1 cellular context compared by ENCODE assay signal in the genomic region with DNA sequence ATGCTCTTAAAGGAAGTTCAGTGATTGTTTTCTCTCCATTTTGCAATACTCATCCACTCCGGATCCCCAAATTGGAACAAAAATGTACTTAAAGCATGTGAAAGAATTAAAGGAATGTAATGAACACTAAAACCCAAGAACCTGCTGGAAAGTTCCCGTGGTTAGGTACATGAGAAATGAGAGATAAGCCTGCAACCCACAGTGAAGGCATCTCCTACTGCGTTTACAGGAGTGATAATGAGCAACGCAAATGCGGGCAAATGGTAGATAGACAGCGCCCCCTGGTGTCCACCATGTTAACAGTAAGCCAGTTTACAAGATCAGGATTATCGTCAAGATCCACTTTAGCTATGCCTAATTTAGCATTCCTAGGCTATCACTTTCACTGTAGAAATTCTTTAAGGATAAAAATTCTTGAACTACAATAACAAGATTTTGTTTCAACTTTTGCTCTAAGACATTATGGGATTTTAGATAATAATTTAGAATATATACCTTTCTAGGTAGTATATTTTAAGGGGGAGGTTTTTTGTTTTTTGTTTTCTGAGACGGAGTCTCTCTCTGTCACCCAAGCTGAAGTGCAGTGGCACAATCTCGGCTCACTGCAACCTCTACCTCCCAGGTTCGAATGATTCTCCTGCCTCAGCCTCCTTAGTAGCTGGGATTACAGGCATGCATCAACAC.
TF ChIP-seq lines count a peak whose summit lies in the region.

No MANE protein-coding gene starts in this region.

TF ChIP-seq in K562, 482 proteins besides CTCF, POLR2A, EP300 and RAD21 (continues in another document):
- TF ChIP-seq, protein P1, sequence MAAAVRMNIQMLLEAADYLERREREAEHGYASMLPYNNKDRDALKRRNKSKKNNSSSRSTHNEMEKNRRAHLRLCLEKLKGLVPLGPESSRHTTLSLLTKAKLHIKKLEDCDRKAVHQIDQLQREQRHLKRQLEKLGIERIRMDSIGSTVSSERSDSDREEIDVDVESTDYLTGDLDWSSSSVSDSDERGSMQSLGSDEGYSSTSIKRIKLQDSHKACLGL (CRISPR knock-in tag; IDR thresholded peaks at IDR 0.05; ENCODE audit: borderline replicate concordance, poor library complexity, severe bottlenecking), result no peak
- TF ChIP-seq ZNF165 (CRISPR knock-in tag; IDR thresholded peaks at IDR 0.05; ENCODE audit: borderline replicate concordance), result no peak
- TF ChIP-seq TEAD2 (tag; IDR thresholded peaks at IDR 0.05), result no peak
- TF ChIP-seq, protein P2, sequence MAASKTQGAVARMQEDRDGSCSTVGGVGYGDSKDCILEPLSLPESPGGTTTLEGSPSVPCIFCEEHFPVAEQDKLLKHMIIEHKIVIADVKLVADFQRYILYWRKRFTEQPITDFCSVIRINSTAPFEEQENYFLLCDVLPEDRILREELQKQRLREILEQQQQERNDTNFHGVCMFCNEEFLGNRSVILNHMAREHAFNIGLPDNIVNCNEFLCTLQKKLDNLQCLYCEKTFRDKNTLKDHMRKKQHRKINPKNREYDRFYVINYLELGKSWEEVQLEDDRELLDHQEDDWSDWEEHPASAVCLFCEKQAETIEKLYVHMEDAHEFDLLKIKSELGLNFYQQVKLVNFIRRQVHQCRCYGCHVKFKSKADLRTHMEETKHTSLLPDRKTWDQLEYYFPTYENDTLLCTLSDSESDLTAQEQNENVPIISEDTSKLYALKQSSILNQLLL (CRISPR knock-in tag; IDR thresholded peaks at IDR 0.05; ENCODE audit: borderline replicate concordance), result no peak
- TF ChIP-seq TSC22D4 (tag; IDR thresholded peaks at IDR 0.05), result no peak
- TF ChIP-seq, protein P3, sequence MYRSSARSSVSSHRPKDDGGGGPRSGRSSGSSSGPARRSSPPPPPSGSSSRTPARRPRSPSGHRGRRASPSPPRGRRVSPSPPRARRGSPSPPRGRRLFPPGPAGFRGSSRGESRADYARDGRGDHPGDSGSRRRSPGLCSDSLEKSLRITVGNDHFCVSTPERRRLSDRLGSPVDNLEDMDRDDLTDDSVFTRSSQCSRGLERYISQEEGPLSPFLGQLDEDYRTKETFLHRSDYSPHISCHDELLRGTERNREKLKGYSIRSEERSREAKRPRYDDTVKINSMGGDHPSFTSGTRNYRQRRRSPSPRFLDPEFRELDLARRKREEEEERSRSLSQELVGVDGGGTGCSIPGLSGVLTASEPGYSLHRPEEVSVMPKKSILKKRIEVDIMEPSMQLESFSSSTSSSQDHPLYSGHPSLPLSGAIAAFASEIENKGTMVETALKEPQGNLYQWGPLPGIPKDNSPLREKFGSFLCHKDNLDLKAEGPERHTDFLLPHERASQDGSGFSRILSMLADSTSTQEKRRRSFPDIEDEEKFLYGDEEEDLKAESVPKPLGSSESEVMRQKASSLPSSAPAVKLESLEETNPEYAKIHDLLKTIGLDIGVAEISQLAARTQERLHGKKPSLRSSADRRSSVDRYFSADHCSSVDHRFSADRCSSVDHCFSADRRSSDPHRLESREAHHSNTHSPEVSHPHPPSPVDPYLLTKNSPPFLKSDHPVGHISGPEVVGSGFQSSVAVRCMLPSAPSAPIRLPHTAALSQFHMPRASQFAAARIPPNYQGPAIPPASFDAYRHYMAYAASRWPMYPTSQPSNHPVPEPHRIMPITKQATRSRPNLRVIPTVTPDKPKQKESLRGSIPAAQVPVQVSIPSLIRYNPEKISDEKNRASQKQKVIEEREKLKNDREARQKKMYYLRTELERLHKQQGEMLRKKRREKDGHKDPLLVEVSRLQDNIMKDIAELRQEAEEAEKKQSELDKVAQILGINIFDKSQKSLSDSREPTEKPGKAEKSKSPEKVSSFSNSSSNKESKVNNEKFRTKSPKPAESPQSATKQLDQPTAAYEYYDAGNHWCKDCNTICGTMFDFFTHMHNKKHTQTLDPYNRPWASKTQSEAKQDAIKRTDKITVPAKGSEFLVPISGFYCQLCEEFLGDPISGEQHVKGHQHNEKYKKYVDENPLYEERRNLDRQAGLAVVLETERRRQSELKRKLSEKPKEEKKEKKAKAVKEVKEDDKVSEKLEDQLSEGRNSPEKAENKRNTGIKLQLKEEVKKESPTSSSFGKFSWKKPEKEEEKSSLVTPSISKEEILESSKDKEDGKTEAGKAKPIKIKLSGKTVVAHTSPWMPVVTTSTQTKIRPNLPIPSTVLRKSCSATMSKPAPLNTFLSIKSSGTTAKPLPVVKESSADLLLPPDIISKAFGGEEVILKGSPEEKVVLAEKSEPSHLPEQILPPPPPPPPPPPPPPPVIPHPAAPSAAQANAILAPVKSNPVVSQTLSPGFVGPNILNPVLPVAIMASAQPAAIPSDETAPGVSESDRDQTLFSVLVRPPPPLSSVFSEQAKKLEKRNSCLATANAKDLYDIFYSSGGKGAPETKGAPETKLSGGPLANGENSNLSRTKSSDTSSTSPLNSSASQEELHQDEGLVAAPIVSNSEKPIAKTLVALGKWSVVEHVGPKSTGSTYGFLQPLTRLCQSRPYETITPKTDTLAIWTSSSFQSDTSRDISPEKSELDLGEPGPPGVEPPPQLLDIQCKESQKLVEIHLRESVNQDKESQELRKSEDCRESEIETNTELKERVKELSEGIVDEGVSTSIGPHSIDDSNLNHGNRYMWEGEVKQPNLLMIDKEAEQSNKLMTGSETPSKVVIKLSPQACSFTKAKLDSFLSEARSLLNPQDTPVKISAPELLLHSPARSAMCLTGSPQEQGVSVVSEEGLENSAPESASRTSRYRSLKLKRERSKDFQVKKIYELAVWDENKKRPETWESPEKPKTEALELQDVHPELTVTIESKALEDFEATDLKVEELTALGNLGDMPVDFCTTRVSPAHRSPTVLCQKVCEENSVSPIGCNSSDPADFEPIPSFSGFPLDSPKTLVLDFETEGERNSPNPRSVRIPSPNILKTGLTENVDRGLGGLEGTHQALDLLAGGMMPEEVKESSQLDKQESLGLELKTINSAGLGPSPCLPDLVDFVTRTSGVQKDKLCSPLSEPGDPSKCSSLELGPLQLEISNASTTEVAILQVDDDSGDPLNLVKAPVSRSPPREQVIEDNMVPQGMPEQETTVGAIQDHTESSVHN (IDR thresholded peaks at IDR 0.05; ENCODE audit: borderline replicate concordance in 1 of 2, low read depth in 1 of 2), result no peak
- TF ChIP-seq MYC (IDR thresholded peaks at IDR 0.05; ENCODE audit: low read depth, low read length), result no peak
- TF ChIP-seq MYC (CRISPR knock-in tag; IDR thresholded peaks at IDR 0.05; ENCODE audit: borderline replicate concordance, low read depth), result no peak
- TF ChIP-seq ZNF583 (CRISPR knock-in tag; IDR thresholded peaks at IDR 0.05), result no peak
- TF ChIP-seq ZNF79 (CRISPR knock-in tag; IDR thresholded peaks at IDR 0.05; ENCODE audit: low read depth), result no peak
- TF ChIP-seq KDM5B (IDR thresholded peaks at IDR 0.05; ENCODE audit: insufficient replicate concordance, low read depth, low read length), result no peak
- TF ChIP-seq, protein P4, sequence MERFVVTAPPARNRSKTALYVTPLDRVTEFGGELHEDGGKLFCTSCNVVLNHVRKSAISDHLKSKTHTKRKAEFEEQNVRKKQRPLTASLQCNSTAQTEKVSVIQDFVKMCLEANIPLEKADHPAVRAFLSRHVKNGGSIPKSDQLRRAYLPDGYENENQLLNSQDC (CRISPR knock-in tag; IDR thresholded peaks at IDR 0.05), result no peak
- TF ChIP-seq NR3C1 (CRISPR knock-in tag; IDR thresholded peaks at IDR 0.05), result no peak
- no peak for TF ChIP-seq ZNF212 (CRISPR knock-in tag; IDR thresholded peaks at IDR 0.05)
- TF ChIP-seq MEF2A (IDR thresholded peaks at IDR 0.05; ENCODE audit: control insufficient read depth, low read depth, low read length), result no peak
- TF ChIP-seq BACH1 (tag; IDR thresholded peaks at IDR 0.05), result no peak
- TF ChIP-seq, protein P5, sequence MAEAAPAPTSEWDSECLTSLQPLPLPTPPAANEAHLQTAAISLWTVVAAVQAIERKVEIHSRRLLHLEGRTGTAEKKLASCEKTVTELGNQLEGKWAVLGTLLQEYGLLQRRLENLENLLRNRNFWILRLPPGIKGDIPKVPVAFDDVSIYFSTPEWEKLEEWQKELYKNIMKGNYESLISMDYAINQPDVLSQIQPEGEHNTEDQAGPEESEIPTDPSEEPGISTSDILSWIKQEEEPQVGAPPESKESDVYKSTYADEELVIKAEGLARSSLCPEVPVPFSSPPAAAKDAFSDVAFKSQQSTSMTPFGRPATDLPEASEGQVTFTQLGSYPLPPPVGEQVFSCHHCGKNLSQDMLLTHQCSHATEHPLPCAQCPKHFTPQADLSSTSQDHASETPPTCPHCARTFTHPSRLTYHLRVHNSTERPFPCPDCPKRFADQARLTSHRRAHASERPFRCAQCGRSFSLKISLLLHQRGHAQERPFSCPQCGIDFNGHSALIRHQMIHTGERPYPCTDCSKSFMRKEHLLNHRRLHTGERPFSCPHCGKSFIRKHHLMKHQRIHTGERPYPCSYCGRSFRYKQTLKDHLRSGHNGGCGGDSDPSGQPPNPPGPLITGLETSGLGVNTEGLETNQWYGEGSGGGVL (CRISPR knock-in tag; IDR thresholded peaks at IDR 0.05), result no peak
- no peak for TF ChIP-seq ZC3H11A (IDR thresholded peaks at IDR 0.05; ENCODE audit: low read depth, low read length)
- no peak for TF ChIP-seq ZNF124 (CRISPR knock-in tag; IDR thresholded peaks at IDR 0.05)
- no peak for TF ChIP-seq GABPB2 (CRISPR knock-in tag; conservative IDR thresholded peaks at IDR 0.05)
- TF ChIP-seq, protein P6, sequence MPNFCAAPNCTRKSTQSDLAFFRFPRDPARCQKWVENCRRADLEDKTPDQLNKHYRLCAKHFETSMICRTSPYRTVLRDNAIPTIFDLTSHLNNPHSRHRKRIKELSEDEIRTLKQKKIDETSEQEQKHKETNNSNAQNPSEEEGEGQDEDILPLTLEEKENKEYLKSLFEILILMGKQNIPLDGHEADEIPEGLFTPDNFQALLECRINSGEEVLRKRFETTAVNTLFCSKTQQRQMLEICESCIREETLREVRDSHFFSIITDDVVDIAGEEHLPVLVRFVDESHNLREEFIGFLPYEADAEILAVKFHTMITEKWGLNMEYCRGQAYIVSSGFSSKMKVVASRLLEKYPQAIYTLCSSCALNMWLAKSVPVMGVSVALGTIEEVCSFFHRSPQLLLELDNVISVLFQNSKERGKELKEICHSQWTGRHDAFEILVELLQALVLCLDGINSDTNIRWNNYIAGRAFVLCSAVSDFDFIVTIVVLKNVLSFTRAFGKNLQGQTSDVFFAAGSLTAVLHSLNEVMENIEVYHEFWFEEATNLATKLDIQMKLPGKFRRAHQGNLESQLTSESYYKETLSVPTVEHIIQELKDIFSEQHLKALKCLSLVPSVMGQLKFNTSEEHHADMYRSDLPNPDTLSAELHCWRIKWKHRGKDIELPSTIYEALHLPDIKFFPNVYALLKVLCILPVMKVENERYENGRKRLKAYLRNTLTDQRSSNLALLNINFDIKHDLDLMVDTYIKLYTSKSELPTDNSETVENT (CRISPR knock-in tag; IDR thresholded peaks at IDR 0.05), result no peak
- no peak for TF ChIP-seq NELFE (IDR thresholded peaks at IDR 0.05; ENCODE audit: insufficient read depth, insufficient read length)
- TF ChIP-seq, protein P7, sequence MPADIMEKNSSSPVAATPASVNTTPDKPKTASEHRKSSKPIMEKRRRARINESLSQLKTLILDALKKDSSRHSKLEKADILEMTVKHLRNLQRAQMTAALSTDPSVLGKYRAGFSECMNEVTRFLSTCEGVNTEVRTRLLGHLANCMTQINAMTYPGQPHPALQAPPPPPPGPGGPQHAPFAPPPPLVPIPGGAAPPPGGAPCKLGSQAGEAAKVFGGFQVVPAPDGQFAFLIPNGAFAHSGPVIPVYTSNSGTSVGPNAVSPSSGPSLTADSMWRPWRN (IDR thresholded peaks at IDR 0.05; ENCODE audit: low read depth), result no peak
- TF ChIP-seq ETV1 (tag; conservative IDR thresholded peaks at IDR 0.05; ENCODE audit: low read depth), result no peak
- no peak for TF ChIP-seq ZFP30 (CRISPR knock-in tag; IDR thresholded peaks at IDR 0.05; ENCODE audit: borderline replicate concordance)
- no peak for TF ChIP-seq TRIM24 (IDR thresholded peaks at IDR 0.05)
- no peak for TF ChIP-seq RAD51 (IDR thresholded peaks at IDR 0.05; ENCODE audit: borderline replicate concordance, low read depth)
- TF ChIP-seq, protein P8, sequence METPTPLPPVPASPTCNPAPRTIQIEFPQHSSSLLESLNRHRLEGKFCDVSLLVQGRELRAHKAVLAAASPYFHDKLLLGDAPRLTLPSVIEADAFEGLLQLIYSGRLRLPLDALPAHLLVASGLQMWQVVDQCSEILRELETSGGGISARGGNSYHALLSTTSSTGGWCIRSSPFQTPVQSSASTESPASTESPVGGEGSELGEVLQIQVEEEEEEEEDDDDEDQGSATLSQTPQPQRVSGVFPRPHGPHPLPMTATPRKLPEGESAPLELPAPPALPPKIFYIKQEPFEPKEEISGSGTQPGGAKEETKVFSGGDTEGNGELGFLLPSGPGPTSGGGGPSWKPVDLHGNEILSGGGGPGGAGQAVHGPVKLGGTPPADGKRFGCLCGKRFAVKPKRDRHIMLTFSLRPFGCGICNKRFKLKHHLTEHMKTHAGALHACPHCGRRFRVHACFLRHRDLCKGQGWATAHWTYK (CRISPR knock-in tag; IDR thresholded peaks at IDR 0.05), result no peak
- TF ChIP-seq CREB1 (IDR thresholded peaks at IDR 0.05), result no peak
- no peak for TF ChIP-seq CREB1 (CRISPR knock-in tag; IDR thresholded peaks at IDR 0.05)
- TF ChIP-seq, protein P9, sequence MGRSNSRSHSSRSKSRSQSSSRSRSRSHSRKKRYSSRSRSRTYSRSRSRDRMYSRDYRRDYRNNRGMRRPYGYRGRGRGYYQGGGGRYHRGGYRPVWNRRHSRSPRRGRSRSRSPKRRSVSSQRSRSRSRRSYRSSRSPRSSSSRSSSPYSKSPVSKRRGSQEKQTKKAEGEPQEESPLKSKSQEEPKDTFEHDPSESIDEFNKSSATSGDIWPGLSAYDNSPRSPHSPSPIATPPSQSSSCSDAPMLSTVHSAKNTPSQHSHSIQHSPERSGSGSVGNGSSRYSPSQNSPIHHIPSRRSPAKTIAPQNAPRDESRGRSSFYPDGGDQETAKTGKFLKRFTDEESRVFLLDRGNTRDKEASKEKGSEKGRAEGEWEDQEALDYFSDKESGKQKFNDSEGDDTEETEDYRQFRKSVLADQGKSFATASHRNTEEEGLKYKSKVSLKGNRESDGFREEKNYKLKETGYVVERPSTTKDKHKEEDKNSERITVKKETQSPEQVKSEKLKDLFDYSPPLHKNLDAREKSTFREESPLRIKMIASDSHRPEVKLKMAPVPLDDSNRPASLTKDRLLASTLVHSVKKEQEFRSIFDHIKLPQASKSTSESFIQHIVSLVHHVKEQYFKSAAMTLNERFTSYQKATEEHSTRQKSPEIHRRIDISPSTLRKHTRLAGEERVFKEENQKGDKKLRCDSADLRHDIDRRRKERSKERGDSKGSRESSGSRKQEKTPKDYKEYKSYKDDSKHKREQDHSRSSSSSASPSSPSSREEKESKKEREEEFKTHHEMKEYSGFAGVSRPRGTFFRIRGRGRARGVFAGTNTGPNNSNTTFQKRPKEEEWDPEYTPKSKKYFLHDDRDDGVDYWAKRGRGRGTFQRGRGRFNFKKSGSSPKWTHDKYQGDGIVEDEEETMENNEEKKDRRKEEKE (IDR thresholded peaks at IDR 0.05; ENCODE audit: borderline replicate concordance in 1 of 2, control insufficient read depth in 1 of 2, low read depth in 2 of 2, low read length in 1 of 2), result no peak
- TF ChIP-seq ZNF324 (CRISPR knock-in tag; IDR thresholded peaks at IDR 0.05), result no peak
- peak; percentile 55; the same call in 1 of the 2 replicates for TF ChIP-seq JUND (IDR thresholded peaks at IDR 0.05; ENCODE audit: borderline replicate concordance, low read depth, low read length)
- TF ChIP-seq JUND (tag; IDR thresholded peaks at IDR 0.05; ENCODE audit: borderline replicate concordance, low read depth, low read length), result no peak; the same call in 2 of the 3 replicates
